21 cellular contexts compared by ENCODE assay signal in genomic region chr4:84826681-84827080, GRCh38.
"Had no signal": no experiment of that assay in that cellular context is flagged by ENCODE, and none has a peak within 500 bp of the region (broad histone marks: within the 10 kb centered on the region; RNA-seq: fewer than 3 reads in every experiment).

No MANE protein-coding gene starts in this region.

- H3K4me1 ChIP-seq: body of pancreas, prostate gland, right atrium auricular region, upper lobe of left lung had no signal

- H3K4me3 ChIP-seq: body of pancreas, cardiac muscle cell, prostate gland, right atrium auricular region, upper lobe of left lung had no signal

- H3K27me3 ChIP-seq: body of pancreas, cardiac muscle cell, right atrium auricular region, upper lobe of left lung had no signal

- DNase-seq: activated CD4-positive, alpha-beta T cell treated with anti-CD3 and anti-CD28 coated beads for 4 hours; activated CD4-positive, CD25-positive, alpha-beta regulatory T cell; activated CD8-positive, alpha-beta memory T cell treated with anti-CD3 and anti-CD28 coated beads, Interleukin-2, amount 10 ng/mL, durations not matched to agents 7 days and 5 days; activated CD8-positive, alpha-beta T cell treated with anti-CD3 and anti-CD28 coated beads for 36 hours; activated gamma-delta T cell; activated naive CD4-positive, alpha-beta T cell treated with anti-CD3 and anti-CD28 coated beads, Interleukin-2, amount 50 U/mL, for 16 hours; activated naive CD8-positive, alpha-beta T cell treated with anti-CD3 and anti-CD28 coated beads, Interleukin-2, amount 50 U/mL, for 24 hours; activated T-cell treated with anti-CD3 and anti-CD28 coated beads for 4 hours; anterior cingulate cortex; body of pancreas; effector memory CD4-positive, alpha-beta T cell; hippocampal formation; left ventricle myocardium superior; mammary epithelial cell; stimulated activated CD4-positive, alpha-beta T cell treated with anti-CD3 and anti-CD28 coated beads, Interleukin-4, amount 100 ng/mL, for 24 hours; stimulated activated naive CD8-positive, alpha-beta T cell treated with anti-CD3 and anti-CD28 coated beads, Interleukin-15, Interleukin-2, amounts not matched to agents 100 U/mL and 50 U/mL, for 24 hours; T-helper 17 cell; upper lobe of left lung had no signal

- H3K9me3 ChIP-seq: body of pancreas, prostate gland, right atrium auricular region, upper lobe of left lung had no signal

- H3K36me3 ChIP-seq: prostate gland had no signal

- H3K27ac ChIP-seq: body of pancreas, cardiac muscle cell, prostate gland, right atrium auricular region, upper lobe of left lung had no signal
